Comparison of ENCODE assay signal across 15 cellular contexts in genomic region chr1:44694863-44695478, GRCh38. TPM values are rescaled to one million over a fixed set of nuclear protein-coding genes. Genes with fewer than 3 reads are reported as not detected.
DNase-seq lines count a peak whose midpoint lies in the region; ATAC-seq and TF ChIP-seq lines count a peak whose summit lies in the region.
"Had no signal": no experiment of that assay in that cellular context is flagged by ENCODE, and none has a peak within 500 bp of the region (broad histone marks: within the 10 kb centered on the region; RNA-seq: fewer than 3 reads in every experiment).

No MANE protein-coding gene starts in this region.

- DNase-seq in HCT116 (ENCODE audit: low read depth, low spot score) = no peak
- DNase-seq in hepatic stellate cell (ENCODE audit: low spot score) = no peak
- DNase-seq in tibial nerve (ENCODE audit: low spot score in 2 of 2) = no peak
- no peak for DNase-seq in esophagus squamous epithelium (lab: John Stamatoyannopoulos, UW)
- DNase-seq in activated T-helper 2 cell treated with anti-CD3 and anti-CD28 coated beads, Interferon-gamma antibody, Interleukin-2, Interleukin-4, amounts not matched to agents 10 μg/mL and 5 μg/mL and 100 μg/mL, durations not matched to agents 14 hours and 24 hours and 36 hours (ENCODE audit: low spot score) = no peak
- DNase-seq: DMS153, NCI-H2227 treated with DMSO at 0.1 percent for 48 hours, substantia nigra, WERI-Rb-1 had no signal

- H3K4me3 ChIP-seq in BLaER1 = no peak overlapping the region
- H3K4me3 ChIP-seq in HCT116 (replicated peaks in 1 of 2; ENCODE audit: low read depth in 1 of 2, low read length in 2 of 2) = no peak overlapping the region
- H3K4me3 ChIP-seq in tibial nerve = no peak overlapping the region
- H3K4me3 ChIP-seq in esophagus squamous epithelium = no peak overlapping the region

- TF ChIP-seq EP300 in tibial nerve (IDR thresholded peaks at IDR 0.05) = no peak

- H3K4me1 ChIP-seq in BLaER1 (peaks cover 64% of the 10 kb centered on the region), HCT116 (ENCODE audit: control insufficient read depth in 1 of 2, insufficient read depth in 2 of 2, low read length in 2 of 2) (peaks cover 14 to 35% of the 10 kb centered on the region in 2 experiments), tibial nerve (no peaks in the 10 kb centered on the region), esophagus squamous epithelium (peaks cover 0 to under 1% (median 0%) of the 10 kb centered on the region in 3 donors)

- 90 to 96% methylated on average over 7 of the region's 7 CpGs for WGBS in tibial nerve, 2 donors
- WGBS in esophagus squamous epithelium, 2 donors = 87 to 92% methylated on average over 6 to 7 of the region's 7 CpGs

- H3K9me3 ChIP-seq in BLaER1 = no peaks in the 10 kb centered on the region
- H3K9me3 ChIP-seq in HCT116 (ENCODE audit: control insufficient read depth in 1 of 2, insufficient read depth in 1 of 2, low read depth in 1 of 2, low read length in 2 of 2) = no peaks in the 10 kb centered on the region
- no peaks in the 10 kb centered on the region for H3K9me3 ChIP-seq in tibial nerve
- no peaks in the 10 kb centered on the region for H3K9me3 ChIP-seq in esophagus squamous epithelium

- POLR2A ChIA-PET in HCT116 (lab: Charles Lee) = interaction anchor here (6.5 kb wide), 1 partner anchor 26 kb away, joined by 39 read pairs; no protein-coding TSS in a partner anchor

- no peaks in the 10 kb centered on the region for H3K9me3 Mint-ChIP-seq in activated T-helper 2 cell treated with anti-CD3 and anti-CD28 coated beads, Interferon-gamma antibody, Interleukin-2, Interleukin-4, amounts not matched to agents 10 μg/mL and 5 μg/mL and 100 μg/mL, durations not matched to agents 14 hours and 24 hours and 36 hours
- H3K9me3 Mint-ChIP-seq: activated T-helper 17 cell treated with anti-CD3 and anti-CD28 coated beads, Interleukin-2, amount 50 U/mL, for 72 hours; mesothelial cell of epicardium had no signal

- no peak overlapping the region for H3K27ac Mint-ChIP-seq in activated T-helper 2 cell treated with anti-CD3 and anti-CD28 coated beads, Interferon-gamma antibody, Interleukin-2, Interleukin-4, amounts not matched to agents 10 μg/mL and 5 μg/mL and 100 μg/mL, durations not matched to agents 14 hours and 24 hours and 36 hours
- H3K27ac Mint-ChIP-seq: activated T-helper 17 cell treated with anti-CD3 and anti-CD28 coated beads, Interleukin-2, amount 50 U/mL, for 72 hours; mesothelial cell of epicardium had no signal

- no peaks in the 10 kb centered on the region for H3K9me2 ChIP-seq in HCT116 (ENCODE audit: insufficient read depth)

- no peak for TF ChIP-seq POLR2A in HCT116 (IDR thresholded peaks at IDR 0.05; ENCODE audit: borderline replicate concordance, extremely low read depth, insufficient read depth, insufficient read length)
- no peak for TF ChIP-seq POLR2A in tibial nerve (IDR thresholded peaks at IDR 0.05)
- no peak for TF ChIP-seq POLR2A in esophagus squamous epithelium (IDR thresholded peaks at IDR 0.05)

- peak overlapping the region; percentile 75 for H3K4me2 ChIP-seq in BLaER1
- no peak overlapping the region for H3K4me2 ChIP-seq in HCT116 (ENCODE audit: low read length)

- H3K79me2 ChIP-seq in HCT116 (ENCODE audit: insufficient read depth, low read length) = no peaks in the 10 kb centered on the region

- CTCF ChIA-PET in HCT116 (lab: Charles Lee) = interaction anchor here (1.3 kb wide), 1 partner anchor 12 kb away, joined by 3 read pairs; no protein-coding TSS in a partner anchor

- no peak overlapping the region for H3K9ac ChIP-seq in BLaER1
- no peak overlapping the region for H3K9ac ChIP-seq in HCT116 (ENCODE audit: low read length)

- no peaks in the 10 kb centered on the region for H3K36me3 ChIP-seq in BLaER1
- no peaks in the 10 kb centered on the region for H3K36me3 ChIP-seq in HCT116 (ENCODE audit: control insufficient read depth in 1 of 2, insufficient read depth in 2 of 2, low read length in 2 of 2)
- H3K36me3 ChIP-seq in tibial nerve = peaks cover 0 to 11% (median 0%) of the 10 kb centered on the region in 3 donors
- no peaks in the 10 kb centered on the region for H3K36me3 ChIP-seq in esophagus squamous epithelium
- H3K36me3 ChIP-seq: WERI-Rb-1 had no signal

- H3K27ac ChIP-seq in BLaER1 (peak overlapping the region; percentile 56), HCT116 (ENCODE audit: low read depth, low read length) (no peak overlapping the region), tibial nerve (no peak overlapping the region), esophagus squamous epithelium (no peak overlapping the region)
- H3K27ac ChIP-seq: WERI-Rb-1 had no signal

- intact Hi-C loops in HCT116 (cut with micrococcal nuclease) (no loop called here), esophagus squamous epithelium (cut with DNase I) (no loop called here)
- intact Hi-C loops in activated T-helper 2 cell treated with anti-CD3 and anti-CD28 coated beads, Interferon-gamma antibody, Interleukin-2, Interleukin-4, amounts not matched to agents 10 μg/mL and 5 μg/mL and 100 μg/mL, durations not matched to agents 14 hours and 24 hours and 36 hours (cut with micrococcal nuclease) = no loop called here

- H3K27me3 Mint-ChIP-seq in activated T-helper 2 cell treated with anti-CD3 and anti-CD28 coated beads, Interferon-gamma antibody, Interleukin-2, Interleukin-4, amounts not matched to agents 10 μg/mL and 5 μg/mL and 100 μg/mL, durations not matched to agents 14 hours and 24 hours and 36 hours (ENCODE audit: low read depth) = peaks cover 4% of the 10 kb centered on the region

- H3K36me3 Mint-ChIP-seq in activated T-helper 2 cell treated with anti-CD3 and anti-CD28 coated beads, Interferon-gamma antibody, Interleukin-2, Interleukin-4, amounts not matched to agents 10 μg/mL and 5 μg/mL and 100 μg/mL, durations not matched to agents 14 hours and 24 hours and 36 hours (ENCODE audit: low read depth) = no peaks in the 10 kb centered on the region

- no peak for TF ChIP-seq RAD21 in HCT116 (IDR thresholded peaks at IDR 0.05; ENCODE audit: low read depth)

- RAD21 ChIA-PET in HCT116 (lab: Charles Lee; ENCODE audit: low non-redundant PET in 1 of 2, low total read pairs in 2 of 2, uncharacterized antibody in 2 of 2, unreplicated experiment in 2 of 2) = no interaction called here

- peak in 1 of 3 experiments; percentile 22; a peak in 1 of 6 replicates for TF ChIP-seq CTCF in HCT116 (IDR thresholded peaks at IDR 0.05 in 2 of 3, conservative IDR thresholded peaks at IDR 0.05 in 1 of 3; ENCODE audit: borderline replicate concordance in 1 of 3, insufficient read depth in 1 of 3, low read depth in 2 of 3, low read length in 2 of 3)
- TF ChIP-seq CTCF in tibial nerve (IDR thresholded peaks at IDR 0.05) = no peak
- TF ChIP-seq CTCF in esophagus squamous epithelium (IDR thresholded peaks at IDR 0.05) = no peak

- no peak overlapping the region for H2AFZ ChIP-seq in HCT116 (ENCODE audit: low read depth, low read length, poor library complexity, severe bottlenecking)

- H4K20me1 ChIP-seq in BLaER1 (no peaks in the 10 kb centered on the region), HCT116 (ENCODE audit: insufficient read depth) (no peaks in the 10 kb centered on the region)

- H3K4me1 Mint-ChIP-seq in activated T-helper 2 cell treated with anti-CD3 and anti-CD28 coated beads, Interferon-gamma antibody, Interleukin-2, Interleukin-4, amounts not matched to agents 10 μg/mL and 5 μg/mL and 100 μg/mL, durations not matched to agents 14 hours and 24 hours and 36 hours (ENCODE audit: low read depth) = peaks cover 23% of the 10 kb centered on the region
- H3K4me1 Mint-ChIP-seq: mesothelial cell of epicardium had no signal

- H3K27me3 ChIP-seq in BLaER1 (no peaks in the 10 kb centered on the region), HCT116 (ENCODE audit: insufficient read depth, low read length) (no peaks in the 10 kb centered on the region), tibial nerve (no peaks in the 10 kb centered on the region), esophagus squamous epithelium (peaks cover 0 to 73% (median 0%) of the 10 kb centered on the region in 4 donors)

- BruUV-seq in HCT116 (replicated peaks; lab: Mats Ljungman, UMichigan) = no TSS peak

- ATAC-seq in GM19023 (IDR thresholded peaks at IDR 0.05; ENCODE audit: unreplicated experiment) = peak; percentile 69
- peak; percentile 56; the same call in 1 of the 2 replicates for ATAC-seq in HCT116
- ATAC-seq in HG03521 (IDR thresholded peaks at IDR 0.05; ENCODE audit: unreplicated experiment) = peak; percentile 56
- ATAC-seq: activated T-helper 17 cell treated with anti-CD3 and anti-CD28 coated beads, Interleukin-2, amount 50 U/mL, for 72 hours had no signal

- H3K4me3 Mint-ChIP-seq in activated T-helper 2 cell treated with anti-CD3 and anti-CD28 coated beads, Interferon-gamma antibody, Interleukin-2, Interleukin-4, amounts not matched to agents 10 μg/mL and 5 μg/mL and 100 μg/mL, durations not matched to agents 14 hours and 24 hours and 36 hours (ENCODE audit: low read depth) = no peak overlapping the region
- H3K4me3 Mint-ChIP-seq: activated T-helper 17 cell treated with anti-CD3 and anti-CD28 coated beads, Interleukin-2, amount 50 U/mL, for 72 hours; mesothelial cell of epicardium had no signal

RNA-seq across cellular contexts. Expression of gene ARMH1, which starts 20.5 kb away (rescaled TPM):
- total RNA-seq in HCT116 (2021; ENCODE audit: unreplicated experiment) = 3.2 TPM
- polyA plus RNA-seq in HCT116 (2012) = 1.6 and 4.2 TPM in 2 replicates
- total RNA-seq in tibial nerve = 1 to 10 TPM in 3 of 4 donors, under 1 TPM in 1; 0.66 to 7.1 (median 2.9) TPM
- total RNA-seq in esophagus squamous epithelium = 1 to 10 TPM in 1 of 4 donors, not detected in 3; 1.3 TPM
- 139 and 157 TPM in 2 replicates for total RNA-seq in activated T-helper 2 cell treated with anti-CD3 and anti-CD28 coated beads, Interferon-gamma antibody, Interleukin-2, Interleukin-4, amounts not matched to agents 10 μg/mL and 5 μg/mL and 100 μg/mL, durations not matched to agents 14 hours and 24 hours and 36 hours
- total RNA-seq: pulmonary artery endothelial cell had no signal

RNA-seq across cellular contexts. Expression of gene TMEM53, which starts 20.7 kb away (rescaled TPM):
- total RNA-seq in HCT116 (2021; ENCODE audit: unreplicated experiment) (10.8 TPM), tibial nerve (10 to 100 TPM in 2 of 4 donors, 1 to 10 TPM in 2; 7.2 to 10.5 (median 9.5) TPM), esophagus squamous epithelium (1 to 10 TPM; 3.2 to 5.8 (median 4.0) TPM)
- polyA plus RNA-seq in HCT116 (2012) = 18.3 and 24.8 TPM in 2 replicates
- 6.3 and 6.7 TPM in 2 replicates for total RNA-seq in activated T-helper 2 cell treated with anti-CD3 and anti-CD28 coated beads, Interferon-gamma antibody, Interleukin-2, Interleukin-4, amounts not matched to agents 10 μg/mL and 5 μg/mL and 100 μg/mL, durations not matched to agents 14 hours and 24 hours and 36 hours

RNA-seq across cellular contexts. Expression of gene RNU5D-1, which starts 36.0 kb away (rescaled TPM):
- total RNA-seq in HCT116 (2021; ENCODE audit: unreplicated experiment) = not detected
- not detected in 2 replicates for polyA plus RNA-seq in HCT116 (2012)
- total RNA-seq in tibial nerve = not detected
- total RNA-seq in esophagus squamous epithelium = not detected
- total RNA-seq in activated T-helper 2 cell treated with anti-CD3 and anti-CD28 coated beads, Interferon-gamma antibody, Interleukin-2, Interleukin-4, amounts not matched to agents 10 μg/mL and 5 μg/mL and 100 μg/mL, durations not matched to agents 14 hours and 24 hours and 36 hours = not detected in 2 replicates
- total RNA-seq: activated T-helper 17 cell treated with anti-CD3 and anti-CD28 coated beads, Interleukin-2, amount 50 U/mL, for 72 hours; mesothelial cell of epicardium; pulmonary artery endothelial cell had no signal

RNA-seq across cellular contexts. Expression of gene KIF2C, which starts 44.7 kb away (rescaled TPM):
- total RNA-seq in HCT116 (2021; ENCODE audit: unreplicated experiment) (92.6 TPM), tibial nerve (1 to 10 TPM in 2 of 4 donors, under 1 TPM in 1, not detected in 1; 0.63 to 3.3 (median 2.7) TPM), esophagus squamous epithelium (10 to 100 TPM in 2 of 4 donors, 1 to 10 TPM in 2; 4.8 to 17.9 (median 9.4) TPM)
- polyA plus RNA-seq in HCT116 (2012) = 87.9 and 112 TPM in 2 replicates
- total RNA-seq in activated T-helper 2 cell treated with anti-CD3 and anti-CD28 coated beads, Interferon-gamma antibody, Interleukin-2, Interleukin-4, amounts not matched to agents 10 μg/mL and 5 μg/mL and 100 μg/mL, durations not matched to agents 14 hours and 24 hours and 36 hours = 82.7 and 83.5 TPM in 2 replicates

Comparison
In these comparisons a context has a peak if more than half of its experiments do, and no peak if none do; other contexts are left out.
1. RNA of gene ARMH1, which starts 20.5 kb away (total RNA-seq): 139 to 157 TPM in activated T-helper 2 cell treated with anti-CD3 and anti-CD28 coated beads, Interferon-gamma antibody, Interleukin-2, Interleukin-4, amounts not matched to agents 10 μg/mL and 5 μg/mL and 100 μg/mL, durations not matched to agents 14 hours and 24 hours and 36 hours; 0.66 to 7.1 TPM in tibial nerve, 3.2 TPM in HCT116 (single experiment) and 1.3 TPM in esophagus squamous epithelium; every median in the first group is over 10 times any median in the second.
2. Peak in every context shown above with its lines, with median percentiles within 50 percentile points of each other: ATAC-seq.